9 cellular contexts compared by ENCODE assay signal in the genomic region with DNA sequence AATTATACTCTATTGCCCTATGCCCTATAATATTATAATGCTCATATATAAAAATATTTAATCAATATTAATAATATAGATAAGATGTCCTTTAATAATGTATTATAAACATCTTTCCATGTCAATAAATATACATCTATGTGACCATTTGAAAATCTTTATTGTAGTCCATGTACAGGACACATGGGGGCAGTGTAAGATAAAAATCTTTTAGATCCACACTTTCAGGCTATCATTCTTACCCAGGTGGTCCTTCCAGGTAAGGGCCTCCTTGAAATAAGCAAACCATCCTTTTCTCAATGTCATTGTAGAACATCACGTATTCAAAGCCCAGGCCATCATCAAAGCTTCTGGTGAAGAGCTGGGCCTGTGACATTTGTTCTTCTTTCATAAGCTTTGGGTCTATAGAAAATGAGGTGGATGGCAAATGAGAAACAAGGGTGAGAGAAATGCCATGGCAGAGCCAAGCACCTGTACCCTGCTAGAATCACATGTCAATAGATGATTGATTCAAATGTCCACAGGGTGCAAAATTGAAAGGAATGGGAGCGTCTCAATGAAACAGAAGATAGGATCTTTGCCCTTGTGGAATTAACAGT. TPM values are rescaled to one million over a fixed set of nuclear protein-coding genes. Genes with fewer than 3 reads are reported as not detected.
DNase-seq lines count a peak whose midpoint lies in the region; ATAC-seq and TF ChIP-seq lines count a peak whose summit lies in the region.
"Had no signal": no experiment of that assay in that cellular context is flagged by ENCODE, and none has a peak within 500 bp of the region (broad histone marks: within the 10 kb centered on the region; RNA-seq: fewer than 3 reads in every experiment).

No MANE protein-coding gene starts in this region.

- peak overlapping the region; percentile 60 for H3K27ac Mint-ChIP-seq in activated naive CD8-positive, alpha-beta T cell treated with anti-CD3 and anti-CD28 coated beads, Interleukin-2, amount 50 U/mL, for 24 hours

- no peak overlapping the region for H2BK15ac ChIP-seq in mesenchymal stem cell (ENCODE audit: low read depth, poor library complexity, severe bottlenecking)

- no peak overlapping the region for H2BK12ac ChIP-seq in mesenchymal stem cell (ENCODE audit: low read length in 2 of 2)

- no peak overlapping the region for H2AK5ac ChIP-seq in mesenchymal stem cell (ENCODE audit: low read length, severe bottlenecking)

- H4K91ac ChIP-seq in mesenchymal stem cell (ENCODE audit: low read length), result no peak overlapping the region

- in situ Hi-C loops in gastrocnemius medialis (cut with MboI; ENCODE audit: low sequenced_read_pairs in 4 of 4), result no loop called here

- H3K4me3 ChIP-seq in mesenchymal stem cell (ENCODE audit: insufficient read depth in 1 of 2, low read depth in 1 of 2, low read length in 2 of 2) (no peak overlapping the region), gastrocnemius medialis (no peak overlapping the region)

- intact Hi-C loops in gastrocnemius medialis (cut with DNase I; ENCODE audit: low total_unique reads), result no loop called here

- H3K27me3 Mint-ChIP-seq in activated naive CD8-positive, alpha-beta T cell treated with anti-CD3 and anti-CD28 coated beads, Interleukin-2, amount 50 U/mL, for 24 hours, result no peaks in the 10 kb centered on the region

- H3K9ac ChIP-seq in mesenchymal stem cell (ENCODE audit: low read length), result no peak overlapping the region

- peaks cover 61% of the 10 kb centered on the region for H3K36me3 Mint-ChIP-seq in activated naive CD8-positive, alpha-beta T cell treated with anti-CD3 and anti-CD28 coated beads, Interleukin-2, amount 50 U/mL, for 24 hours (ENCODE audit: low read depth)

- peaks cover 4% of the 10 kb centered on the region for H3K79me1 ChIP-seq in mesenchymal stem cell (replicated peaks; ENCODE audit: low read length, poor library complexity, severe bottlenecking)

- H3K9me3 Mint-ChIP-seq in activated naive CD8-positive, alpha-beta T cell treated with anti-CD3 and anti-CD28 coated beads, Interleukin-2, amount 50 U/mL, for 24 hours, result no peaks in the 10 kb centered on the region

- peak in 1 of 5 experiments; percentile 31 for TF ChIP-seq CTCF in gastrocnemius medialis (IDR thresholded peaks at IDR 0.05 in 4 of 5, conservative IDR thresholded peaks at IDR 0.05 in 1 of 5)

- H2AFZ ChIP-seq in mesenchymal stem cell (ENCODE audit: low read depth, low read length), result no peak overlapping the region

- no peak overlapping the region for H3K14ac ChIP-seq in mesenchymal stem cell (ENCODE audit: low read length in 2 of 2)

- TF ChIP-seq POLR2A in gastrocnemius medialis (IDR thresholded peaks at IDR 0.05), result no peak

- no peak overlapping the region for H3K23ac ChIP-seq in mesenchymal stem cell (ENCODE audit: low read length in 2 of 2)

- no peak for ATAC-seq in activated naive CD8-positive, alpha-beta T cell treated with anti-CD3 and anti-CD28 coated beads, Interleukin-2, amount 50 U/mL, for 24 hours
- ATAC-seq in HG03342 (IDR thresholded peaks at IDR 0.05; ENCODE audit: unreplicated experiment), result no peak
- ATAC-seq in gastrocnemius medialis, result no peak
- ATAC-seq in HG02938 (IDR thresholded peaks at IDR 0.05; ENCODE audit: unreplicated experiment), result no peak

- H3K4me1 ChIP-seq in mesenchymal stem cell (ENCODE audit: control insufficient read depth, insufficient read depth, low read depth, low read length) (no peaks in the 10 kb centered on the region), gastrocnemius medialis (no peaks in the 10 kb centered on the region)

- no peaks in the 10 kb centered on the region for H3K9me3 ChIP-seq in mesenchymal stem cell (ENCODE audit: control insufficient read depth, low read length)
- no peaks in the 10 kb centered on the region for H3K9me3 ChIP-seq in gastrocnemius medialis

- WGBS in mesenchymal stem cell, result 93% methylated on average over 2 of the region's 2 CpGs

- DNase-seq in NCI-H1417 (lab: John Stamatoyannopoulos, UW) (peak in 2 of 3 experiments; percentile 17 to 45), NCI-H1417 treated with DMSO at 0.1 percent for 48 hours (lab: John Stamatoyannopoulos, UW) (no peak), HPDE6-E6E7 (ENCODE audit: extremely low spot score) (peak; percentile 26), mesenchymal stem cell (peak; percentile 13), gastrocnemius medialis (no peak)
- DNase-seq in activated naive CD8-positive, alpha-beta T cell treated with anti-CD3 and anti-CD28 coated beads, Interleukin-2, amount 50 U/mL, for 24 hours, result no peak

- no peak overlapping the region for H3K4ac ChIP-seq in mesenchymal stem cell (ENCODE audit: low read depth in 1 of 2, low read length in 2 of 2)

- peaks cover 2 to 64% of the 10 kb centered on the region in 2 experiments for H3K36me3 ChIP-seq in mesenchymal stem cell (ENCODE audit: control insufficient read depth in 1 of 2, insufficient read depth in 2 of 2, low read depth in 1 of 2, low read length in 2 of 2)
- H3K36me3 ChIP-seq in gastrocnemius medialis, result peaks cover 0 to 52% of the 10 kb centered on the region in 2 donors

- peaks cover 24% of the 10 kb centered on the region for H3K4me1 Mint-ChIP-seq in activated naive CD8-positive, alpha-beta T cell treated with anti-CD3 and anti-CD28 coated beads, Interleukin-2, amount 50 U/mL, for 24 hours

- H3K27me3 ChIP-seq in mesenchymal stem cell (ENCODE audit: control insufficient read depth in 1 of 2, insufficient read depth in 1 of 2, low read length in 2 of 2), result no peaks in the 10 kb centered on the region
- no peaks in the 10 kb centered on the region for H3K27me3 ChIP-seq in gastrocnemius medialis

- no peak overlapping the region for H3K4me2 ChIP-seq in mesenchymal stem cell (ENCODE audit: low read length, poor library complexity, severe bottlenecking)

- no peak overlapping the region for H2BK120ac ChIP-seq in mesenchymal stem cell (ENCODE audit: low read depth, low read length)

- no peak overlapping the region for H3K4me3 Mint-ChIP-seq in activated naive CD8-positive, alpha-beta T cell treated with anti-CD3 and anti-CD28 coated beads, Interleukin-2, amount 50 U/mL, for 24 hours

- H3K27ac ChIP-seq in mesenchymal stem cell (ENCODE audit: low read length, poor library complexity, severe bottlenecking), result no peak overlapping the region
- H3K27ac ChIP-seq in gastrocnemius medialis, result no peak overlapping the region

- H4K8ac ChIP-seq in mesenchymal stem cell (ENCODE audit: low read length), result no peak overlapping the region

- H3K18ac ChIP-seq in mesenchymal stem cell (ENCODE audit: low read depth in 1 of 2, low read length in 2 of 2), result no peak overlapping the region

- no peak overlapping the region for H2BK5ac ChIP-seq in mesenchymal stem cell (ENCODE audit: low read depth, low read length, poor library complexity, severe bottlenecking)

RNA-seq across cellular contexts. Expression of gene THEM4, which starts 20.2 kb away (rescaled TPM):
- 13.4 TPM for polyA plus RNA-seq in mesenchymal stem cell (2013, experiment 1 of 2)
- 13.6 TPM for polyA plus RNA-seq in mesenchymal stem cell (2013, experiment 2 of 2)
- 10 to 100 TPM in 1 of 4 donors, 1 to 10 TPM in 3; 7.7 to 21.8 (median 9.6) TPM for total RNA-seq in gastrocnemius medialis

RNA-seq across cellular contexts. Expression of gene THEM5, which starts 35.6 kb away (rescaled TPM):
- polyA plus RNA-seq in mesenchymal stem cell (2013, experiment 1 of 2), result not detected
- not detected for polyA plus RNA-seq in mesenchymal stem cell (2013, experiment 2 of 2)
- total RNA-seq in gastrocnemius medialis, result not detected
- polyA plus RNA-seq: BJ had no signal

RNA-seq across cellular contexts. Expression of gene C2CD4D, which starts 49.5 kb away (rescaled TPM):
- not detected for polyA plus RNA-seq in mesenchymal stem cell (2013, experiment 1 of 2)
- polyA plus RNA-seq in mesenchymal stem cell (2013, experiment 2 of 2), result not detected
- total RNA-seq in gastrocnemius medialis, result not detected
- polyA plus RNA-seq: BJ had no signal

RNA-seq across cellular contexts. Expression of gene RORC, which starts 57.5 kb away (rescaled TPM):
- polyA plus RNA-seq in mesenchymal stem cell (2013, experiment 1 of 2), result not detected
- not detected for polyA plus RNA-seq in mesenchymal stem cell (2013, experiment 2 of 2)
- 100 to 1,000 TPM in 3 of 4 donors, 10 to 100 TPM in 1; 61.3 to 251 (median 163) TPM for total RNA-seq in gastrocnemius medialis
- polyA plus RNA-seq: BJ had no signal

Comparison
In these comparisons a context has a peak if more than half of its experiments do, and no peak if none do; other contexts are left out.
1. DNase-seq: peak in NCI-H1417 (2 of 3), HPDE6-E6E7 (single experiment) and mesenchymal stem cell (single experiment); none in NCI-H1417 treated with DMSO at 0.1 percent for 48 hours (single experiment), activated naive CD8-positive, alpha-beta T cell treated with anti-CD3 and anti-CD28 coated beads, Interleukin-2, amount 50 U/mL, for 24 hours (single experiment) and gastrocnemius medialis (0 of 2).